Comparison of ENCODE assay signal across 25 cellular contexts in genomic region chr1:224678168-224678567, GRCh38.
"Had no signal": no experiment of that assay in that cellular context is flagged by ENCODE, and none has a peak within 500 bp of the region (broad histone marks: within the 10 kb centered on the region; RNA-seq: fewer than 3 reads in every experiment).

No MANE protein-coding gene starts in this region.

- H3K4me3 ChIP-seq: colonic mucosa, coronary artery, dorsolateral prefrontal cortex, esophagus muscularis mucosa, esophagus squamous epithelium, gastrocnemius medialis, gastroesophageal sphincter, heart left ventricle, heart right ventricle had no signal

- H3K9me3 Mint-ChIP-seq: dendritic cell treated with granulocyte-macrophage colony-stimulating factor and Interleukin-4, amounts not matched to agents 40 ng/mL and 50 ng/mL, for 4 days; effector memory CD8-positive, alpha-beta T cell; endodermal cell had no signal

- H3K36me3 ChIP-seq: colonic mucosa, esophagus muscularis mucosa, esophagus squamous epithelium, gastrocnemius medialis, gastroesophageal sphincter, heart left ventricle, heart right ventricle had no signal

- H3K4me3 Mint-ChIP-seq: dendritic cell treated with granulocyte-macrophage colony-stimulating factor and Interleukin-4, amounts not matched to agents 40 ng/mL and 50 ng/mL, for 4 days; effector memory CD8-positive, alpha-beta T cell; endodermal cell had no signal

- H3K9me3 ChIP-seq: colonic mucosa, esophagus muscularis mucosa, esophagus squamous epithelium, gastrocnemius medialis, gastroesophageal sphincter, heart left ventricle, heart right ventricle had no signal

- H3K27ac ChIP-seq: colonic mucosa, coronary artery, dorsolateral prefrontal cortex, epithelial cell of prostate, esophagus muscularis mucosa, esophagus squamous epithelium, foreskin keratinocyte, gastrocnemius medialis, gastroesophageal sphincter, heart left ventricle, heart right ventricle had no signal

- H3K4me1 ChIP-seq: colonic mucosa, esophagus squamous epithelium, foreskin keratinocyte had no signal

- H3K27me3 ChIP-seq: colonic mucosa, dorsolateral prefrontal cortex, esophagus muscularis mucosa, esophagus squamous epithelium, gastrocnemius medialis, gastroesophageal sphincter had no signal

- H3K4me1 Mint-ChIP-seq: endodermal cell had no signal

- H3K27ac Mint-ChIP-seq: dendritic cell treated with granulocyte-macrophage colony-stimulating factor and Interleukin-4, amounts not matched to agents 40 ng/mL and 50 ng/mL, for 4 days; effector memory CD8-positive, alpha-beta T cell; endodermal cell had no signal

- ATAC-seq: effector memory CD8-positive, alpha-beta T cell; esophagus mucosa; foreskin keratinocyte; gastrocnemius medialis; gastroesophageal sphincter; heart left ventricle; heart right ventricle had no signal

- DNase-seq: colonic mucosa; cortex of kidney; dermis blood vessel endothelial cell; dorsolateral prefrontal cortex; effector CD4-positive, alpha-beta T cell; effector CD8-positive, alpha-beta T cell; effector memory CD4-positive, alpha-beta T cell; effector memory CD8-positive, alpha-beta T cell; endodermal cell; erythroblast; esophagus squamous epithelium; foreskin fibroblast; foreskin keratinocyte; foreskin melanocyte; gastrocnemius medialis; glutamatergic neuron; head of caudate nucleus; heart left ventricle; heart right ventricle had no signal
